In the genomic region with DNA sequence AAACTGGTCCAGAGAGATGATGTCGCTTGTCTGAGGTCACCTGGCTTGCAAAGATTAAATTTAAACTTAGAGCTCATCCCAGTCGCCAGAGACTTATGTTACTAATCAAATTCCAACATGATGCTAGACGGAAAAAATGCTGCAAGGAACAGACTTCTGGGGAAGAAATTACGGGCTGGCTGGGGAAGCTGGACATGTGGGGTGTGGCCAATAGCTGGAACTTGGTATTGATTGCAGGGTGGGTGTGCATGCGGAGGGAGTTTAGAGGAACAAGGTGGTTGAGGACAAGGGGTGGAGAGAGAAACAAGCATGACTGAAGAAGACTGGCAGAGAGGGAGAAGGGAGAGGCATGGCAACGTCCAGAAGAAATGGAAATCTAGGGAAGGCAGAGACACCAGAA, we compare ENCODE assay signal across 33 cellular contexts. TPM values are rescaled to one million over a fixed set of nuclear protein-coding genes. Genes with fewer than 3 reads are reported as not detected.
"Had no signal": no experiment of that assay in that cellular context is flagged by ENCODE, and none has a peak within 500 bp of the region (broad histone marks: within the 10 kb centered on the region; RNA-seq: fewer than 3 reads in every experiment).

No MANE protein-coding gene starts in this region.

- DNase-seq: activated CD4-positive, alpha-beta memory T cell treated with anti-CD3 and anti-CD28 coated beads, Interleukin-2, amount 10 ng/mL, durations not matched to agents 7 days and 5 days; activated CD4-positive, alpha-beta T cell treated with anti-CD3 and anti-CD28 coated beads for 36 hours; activated CD4-positive, alpha-beta T cell treated with anti-CD3 and anti-CD28 coated beads, Interleukin-2, amount 10 ng/mL, durations not matched to agents 24 days and 14 days; activated CD4-positive, alpha-beta T cell treated with anti-CD3 and anti-CD28 coated beads, Interleukin-2, amount 50 U/mL, for 4 hours; activated CD4-positive, CD25-positive, alpha-beta regulatory T cell; activated CD4-positive, CD25-positive, alpha-beta regulatory T cell treated with anti-CD3 and anti-CD28 coated beads, Interleukin-2, amount 50 U/mL, for 72 hours; activated CD8-positive, alpha-beta memory T cell treated with anti-CD3 and anti-CD28 coated beads, Interleukin-2, amount 50 U/mL, for 48 hours; activated effector memory CD4-positive, alpha-beta T cell treated with Interleukin-2 at 50 U/mL for 16 hours; activated gamma-delta T cell treated with Interleukin-2 at 50 U/mL for 16 hours; activated naive CD4-positive, alpha-beta T cell treated with Interleukin-2 at 50 U/mL for 16 hours; activated naive CD8-positive, alpha-beta T cell treated with anti-CD3 and anti-CD28 coated beads, Interleukin-2, amount 10 ng/mL, durations not matched to agents 7 days and 5 days; activated T-cell treated with anti-CD3 and anti-CD28 coated beads for 4 hours; activated T-cell treated with anti-CD3 and anti-CD28 coated beads, Interleukin-2, amount 50 U/mL, for 24 hours; activated T-cell treated with anti-CD3 and anti-CD28 coated beads, Interleukin-2, amount 50 U/mL, for 72 hours; central memory CD4-positive, alpha-beta T cell; cerebellar nuclear complex; colonic mucosa; effector CD8-positive, alpha-beta T cell; foreskin melanocyte; heart left ventricle; T-helper 2 cell had no signal

- H3K27me3 ChIP-seq: ascending aorta, breast epithelium, cardiac muscle cell, colonic mucosa had no signal

- H3K4me1 ChIP-seq: ascending aorta, breast epithelium, colonic mucosa, heart left ventricle had no signal

- H3K4me3 Mint-ChIP-seq: activated CD4-positive, alpha-beta memory T cell treated with anti-CD3 and anti-CD28 coated beads, Interleukin-2, amount 10 ng/mL, durations not matched to agents 7 days and 5 days; activated CD4-positive, alpha-beta T cell treated with anti-CD3 and anti-CD28 coated beads for 36 hours; activated CD4-positive, alpha-beta T cell treated with anti-CD3 and anti-CD28 coated beads, Interleukin-2, amount 10 ng/mL, durations not matched to agents 24 days and 14 days; activated naive CD4-positive, alpha-beta T cell treated with anti-CD3 and anti-CD28 coated beads, Interleukin-2, amount 50 U/mL, for 24 hours; activated naive CD8-positive, alpha-beta T cell treated with anti-CD3 and anti-CD28 coated beads, Interleukin-2, amount 10 ng/mL, durations not matched to agents 7 days and 5 days; activated T-cell treated with anti-CD3 and anti-CD28 coated beads, Interleukin-2, amount 50 U/mL, for 24 hours; activated T-cell treated with anti-CD3 and anti-CD28 coated beads, Interleukin-2, amount 50 U/mL, for 72 hours; activated T-helper 17 cell treated with anti-CD3 and anti-CD28 coated beads, Interleukin-2, amount 50 U/mL, for 72 hours; brain had no signal

- H3K36me3 Mint-ChIP-seq: activated naive CD4-positive, alpha-beta T cell treated with anti-CD3 and anti-CD28 coated beads, Interleukin-2, amount 50 U/mL, for 24 hours; activated naive CD8-positive, alpha-beta T cell treated with anti-CD3 and anti-CD28 coated beads, Interleukin-2, amount 10 ng/mL, durations not matched to agents 7 days and 5 days; brain had no signal

- ATAC-seq: activated CD4-positive, alpha-beta T cell treated with anti-CD3 and anti-CD28 coated beads for 36 hours; activated T-cell treated with anti-CD3 and anti-CD28 coated beads, Interleukin-2, amount 50 U/mL, for 72 hours; activated T-helper 17 cell treated with anti-CD3 and anti-CD28 coated beads, Interleukin-2, amount 50 U/mL, for 72 hours; esophagus mucosa; heart left ventricle had no signal

- H3K9me3 ChIP-seq: colonic mucosa had no signal

- H3K27ac Mint-ChIP-seq: activated CD4-positive, alpha-beta memory T cell treated with anti-CD3 and anti-CD28 coated beads, Interleukin-2, amount 10 ng/mL, durations not matched to agents 7 days and 5 days; activated CD4-positive, alpha-beta T cell treated with anti-CD3 and anti-CD28 coated beads for 36 hours; activated CD4-positive, alpha-beta T cell treated with anti-CD3 and anti-CD28 coated beads, Interleukin-2, amount 10 ng/mL, durations not matched to agents 24 days and 14 days; activated naive CD4-positive, alpha-beta T cell treated with anti-CD3 and anti-CD28 coated beads, Interleukin-2, amount 50 U/mL, for 24 hours; activated naive CD8-positive, alpha-beta T cell treated with anti-CD3 and anti-CD28 coated beads, Interleukin-2, amount 10 ng/mL, durations not matched to agents 7 days and 5 days; activated T-cell treated with anti-CD3 and anti-CD28 coated beads, Interleukin-2, amount 50 U/mL, for 24 hours; activated T-cell treated with anti-CD3 and anti-CD28 coated beads, Interleukin-2, amount 50 U/mL, for 72 hours; activated T-helper 17 cell treated with anti-CD3 and anti-CD28 coated beads, Interleukin-2, amount 50 U/mL, for 72 hours had no signal

- H3K9me3 Mint-ChIP-seq: activated CD4-positive, alpha-beta memory T cell treated with anti-CD3 and anti-CD28 coated beads, Interleukin-2, amount 10 ng/mL, durations not matched to agents 7 days and 5 days; activated CD4-positive, alpha-beta T cell treated with anti-CD3 and anti-CD28 coated beads, Interleukin-2, amount 10 ng/mL, durations not matched to agents 24 days and 14 days had no signal

- H3K4me1 Mint-ChIP-seq: activated CD4-positive, alpha-beta memory T cell treated with anti-CD3 and anti-CD28 coated beads, Interleukin-2, amount 10 ng/mL, durations not matched to agents 7 days and 5 days; activated CD4-positive, alpha-beta T cell treated with anti-CD3 and anti-CD28 coated beads for 36 hours; activated CD4-positive, alpha-beta T cell treated with anti-CD3 and anti-CD28 coated beads, Interleukin-2, amount 10 ng/mL, durations not matched to agents 24 days and 14 days; activated naive CD4-positive, alpha-beta T cell treated with anti-CD3 and anti-CD28 coated beads, Interleukin-2, amount 50 U/mL, for 24 hours; activated naive CD8-positive, alpha-beta T cell treated with anti-CD3 and anti-CD28 coated beads, Interleukin-2, amount 10 ng/mL, durations not matched to agents 7 days and 5 days; activated T-helper 17 cell treated with anti-CD3 and anti-CD28 coated beads, Interleukin-2, amount 50 U/mL, for 72 hours had no signal

- H3K27ac ChIP-seq: ascending aorta, breast epithelium, cardiac muscle cell, colonic mucosa, heart left ventricle had no signal

- H3K4me3 ChIP-seq: ascending aorta, breast epithelium, cardiac muscle cell, colonic mucosa, heart left ventricle had no signal

- H3K36me3 ChIP-seq: ascending aorta, breast epithelium, cardiac muscle cell, colonic mucosa, heart left ventricle had no signal

- H3K27me3 Mint-ChIP-seq: activated CD4-positive, alpha-beta T cell treated with anti-CD3 and anti-CD28 coated beads, Interleukin-2, amount 10 ng/mL, durations not matched to agents 24 days and 14 days; activated naive CD4-positive, alpha-beta T cell treated with anti-CD3 and anti-CD28 coated beads, Interleukin-2, amount 50 U/mL, for 24 hours; activated naive CD8-positive, alpha-beta T cell treated with anti-CD3 and anti-CD28 coated beads, Interleukin-2, amount 10 ng/mL, durations not matched to agents 7 days and 5 days had no signal

RNA-seq across cellular contexts. Expression of a gene that starts 37.7 kb away (rescaled TPM):
- total RNA-seq: activated CD4-positive, alpha-beta memory T cell treated with anti-CD3 and anti-CD28 coated beads, Interleukin-2, amount 10 ng/mL, durations not matched to agents 7 days and 5 days; activated CD4-positive, alpha-beta T cell treated with anti-CD3 and anti-CD28 coated beads for 36 hours; activated CD4-positive, alpha-beta T cell treated with anti-CD3 and anti-CD28 coated beads, Interleukin-2, amount 10 ng/mL, durations not matched to agents 24 days and 14 days; activated naive CD8-positive, alpha-beta T cell treated with anti-CD3 and anti-CD28 coated beads, Interleukin-2, amount 10 ng/mL, durations not matched to agents 7 days and 5 days; activated T-cell treated with anti-CD3 and anti-CD28 coated beads, Interleukin-2, amount 50 U/mL, for 72 hours; activated T-helper 17 cell treated with anti-CD3 and anti-CD28 coated beads, Interleukin-2, amount 50 U/mL, for 72 hours; dermis microvascular lymphatic vessel endothelial cell; epithelial cell of proximal tubule; fibroblast of lung; fibroblast of villous mesenchyme; T-helper 1 cell treated with Interleukin-12 subunit alpha and Interleukin-12 subunit beta and Interleukin-4 antibody, amounts not matched to agents 30 ng/mL and 1 ng/mL, for 36 hours had no signal
- polyA plus RNA-seq: fibroblast of lung, heart left ventricle had no signal
